Comparison of ENCODE assay signal across 33 cellular contexts in genomic region chr1:245702346-245702745, GRCh38.
"Had no signal": no experiment of that assay in that cellular context is flagged by ENCODE, and none has a peak within 500 bp of the region (broad histone marks: within the 10 kb centered on the region; RNA-seq: fewer than 3 reads in every experiment).

No MANE protein-coding gene starts in this region.

- H3K27ac ChIP-seq: PC-9, RWPE1, SJCRH30, SK-N-MC had no signal

- DNase-seq: Kasumi-1, KG1, MG63, NCI-H1048, NCI-H1092 treated with DMSO at 0.1 percent for 48 hours, NCI-H1105 treated with DMSO at 0.1 percent for 48 hours, NCI-H1417, NCI-H1436, NCI-H146, NCI-H1694, NCI-H187, NCI-H1930, NCI-H2029 treated with DMSO at 0.1 percent for 48 hours, NCI-H2081 treated with DMSO at 0.1 percent for 48 hours, NCI-H2107, NCI-H2171, NCI-H226, NCI-H446 treated with DMSO at 0.1 percent for 48 hours, NCI-H510A, NCI-H524, NCI-H526, NCI-H69, NCI-H748 treated with DMSO at 0.1 percent for 48 hours, NCI-H82, PC-9, SHP77, SIG-M5, SJCRH30 had no signal

- H3K4me1 ChIP-seq: SJCRH30 had no signal

- H3K27me3 ChIP-seq: MG63, SJCRH30 had no signal

- ATAC-seq: Panc1, Right ventricle myocardium inferior, SK-N-SH treated with all-trans-retinoic acid at 6 μM for 48 hours had no signal

- H2AFZ ChIP-seq: PC-9 had no signal

- H3K36me3 ChIP-seq: MG63, SJCRH30 had no signal

- H3K4me3 ChIP-seq: MG63, PC-9, SJCRH30, SK-N-MC had no signal

- H3K4me2 ChIP-seq: PC-9 had no signal

- H3K9me3 ChIP-seq: MG63, SJCRH30 had no signal
